Comparison of ENCODE assay signal across 1 cellular context in the genomic region with DNA sequence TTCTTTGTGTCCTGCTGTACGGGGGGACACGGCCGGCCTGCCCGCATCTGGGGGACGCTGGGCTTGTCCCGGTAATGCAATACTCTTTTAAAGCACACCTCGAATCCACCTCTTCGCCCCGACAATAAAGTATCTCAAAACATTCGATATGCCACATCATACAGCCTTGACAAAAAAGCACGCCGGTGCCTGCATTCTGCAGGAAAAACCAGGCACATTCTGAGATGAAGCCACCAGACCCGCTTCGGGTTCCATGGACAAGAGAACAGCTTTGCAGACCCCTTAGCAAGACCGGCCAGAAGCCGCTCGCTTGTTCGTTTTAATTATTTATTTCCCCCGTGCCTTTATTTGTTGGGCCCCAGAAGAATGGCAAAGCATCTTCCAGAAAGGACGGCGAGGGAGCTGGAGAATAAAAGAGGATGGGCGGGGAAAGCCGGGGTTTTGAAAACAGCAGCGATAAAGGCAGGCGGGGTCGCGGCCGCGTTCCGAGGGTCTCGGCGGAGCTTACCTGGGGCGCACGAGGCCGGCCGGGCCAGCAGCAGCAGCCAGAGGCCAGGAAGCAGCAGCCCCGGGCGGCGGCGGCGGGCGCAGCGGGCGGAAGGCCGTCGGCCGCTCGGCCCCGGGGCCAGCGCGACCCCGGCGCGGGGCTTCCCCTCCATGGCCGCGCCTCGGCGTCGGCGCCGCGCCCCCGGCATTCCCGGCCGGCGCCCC.
TF ChIP-seq lines count a peak whose summit lies in the region.

No MANE protein-coding gene starts in this region.

TF ChIP-seq in K562, 482 proteins besides CTCF, POLR2A, EP300 and RAD21 (continued from another document):
- TF ChIP-seq ZBTB40 (IDR thresholded peaks at IDR 0.05) (0 out of 2 replicates have a peak, but pooled peaks have one; percentile 19), ZBTB40 (CRISPR knock-in tag; IDR thresholded peaks at IDR 0.05) (no peak), ZBTB7A (IDR thresholded peaks at IDR 0.05; ENCODE audit: borderline replicate concordance, control insufficient read depth, low read depth, low read length) (peak; percentile 62), ZNF699 (CRISPR knock-in tag; IDR thresholded peaks at IDR 0.05; ENCODE audit: insufficient replicate concordance) (no peak), FOXK1 (CRISPR knock-in tag; IDR thresholded peaks at IDR 0.05; ENCODE audit: borderline replicate concordance) (0 out of 2 replicates have a peak, but pooled peaks have one; percentile 30), BRD4 (IDR thresholded peaks at IDR 0.05) (no peak), AFF1 (IDR thresholded peaks at IDR 0.05; ENCODE audit: low read depth in 1 of 2, partially characterized antibody in 2 of 2) (no peak), SMAD2 (IDR thresholded peaks at IDR 0.05; ENCODE audit: low read depth, low read length) (no peak), HMGN3 (IDR thresholded peaks at IDR 0.05; ENCODE audit: borderline replicate concordance, extremely low read depth, insufficient read length, low read depth, low read length) (peak; percentile 11)
- TF ChIP-seq, protein P1, sequence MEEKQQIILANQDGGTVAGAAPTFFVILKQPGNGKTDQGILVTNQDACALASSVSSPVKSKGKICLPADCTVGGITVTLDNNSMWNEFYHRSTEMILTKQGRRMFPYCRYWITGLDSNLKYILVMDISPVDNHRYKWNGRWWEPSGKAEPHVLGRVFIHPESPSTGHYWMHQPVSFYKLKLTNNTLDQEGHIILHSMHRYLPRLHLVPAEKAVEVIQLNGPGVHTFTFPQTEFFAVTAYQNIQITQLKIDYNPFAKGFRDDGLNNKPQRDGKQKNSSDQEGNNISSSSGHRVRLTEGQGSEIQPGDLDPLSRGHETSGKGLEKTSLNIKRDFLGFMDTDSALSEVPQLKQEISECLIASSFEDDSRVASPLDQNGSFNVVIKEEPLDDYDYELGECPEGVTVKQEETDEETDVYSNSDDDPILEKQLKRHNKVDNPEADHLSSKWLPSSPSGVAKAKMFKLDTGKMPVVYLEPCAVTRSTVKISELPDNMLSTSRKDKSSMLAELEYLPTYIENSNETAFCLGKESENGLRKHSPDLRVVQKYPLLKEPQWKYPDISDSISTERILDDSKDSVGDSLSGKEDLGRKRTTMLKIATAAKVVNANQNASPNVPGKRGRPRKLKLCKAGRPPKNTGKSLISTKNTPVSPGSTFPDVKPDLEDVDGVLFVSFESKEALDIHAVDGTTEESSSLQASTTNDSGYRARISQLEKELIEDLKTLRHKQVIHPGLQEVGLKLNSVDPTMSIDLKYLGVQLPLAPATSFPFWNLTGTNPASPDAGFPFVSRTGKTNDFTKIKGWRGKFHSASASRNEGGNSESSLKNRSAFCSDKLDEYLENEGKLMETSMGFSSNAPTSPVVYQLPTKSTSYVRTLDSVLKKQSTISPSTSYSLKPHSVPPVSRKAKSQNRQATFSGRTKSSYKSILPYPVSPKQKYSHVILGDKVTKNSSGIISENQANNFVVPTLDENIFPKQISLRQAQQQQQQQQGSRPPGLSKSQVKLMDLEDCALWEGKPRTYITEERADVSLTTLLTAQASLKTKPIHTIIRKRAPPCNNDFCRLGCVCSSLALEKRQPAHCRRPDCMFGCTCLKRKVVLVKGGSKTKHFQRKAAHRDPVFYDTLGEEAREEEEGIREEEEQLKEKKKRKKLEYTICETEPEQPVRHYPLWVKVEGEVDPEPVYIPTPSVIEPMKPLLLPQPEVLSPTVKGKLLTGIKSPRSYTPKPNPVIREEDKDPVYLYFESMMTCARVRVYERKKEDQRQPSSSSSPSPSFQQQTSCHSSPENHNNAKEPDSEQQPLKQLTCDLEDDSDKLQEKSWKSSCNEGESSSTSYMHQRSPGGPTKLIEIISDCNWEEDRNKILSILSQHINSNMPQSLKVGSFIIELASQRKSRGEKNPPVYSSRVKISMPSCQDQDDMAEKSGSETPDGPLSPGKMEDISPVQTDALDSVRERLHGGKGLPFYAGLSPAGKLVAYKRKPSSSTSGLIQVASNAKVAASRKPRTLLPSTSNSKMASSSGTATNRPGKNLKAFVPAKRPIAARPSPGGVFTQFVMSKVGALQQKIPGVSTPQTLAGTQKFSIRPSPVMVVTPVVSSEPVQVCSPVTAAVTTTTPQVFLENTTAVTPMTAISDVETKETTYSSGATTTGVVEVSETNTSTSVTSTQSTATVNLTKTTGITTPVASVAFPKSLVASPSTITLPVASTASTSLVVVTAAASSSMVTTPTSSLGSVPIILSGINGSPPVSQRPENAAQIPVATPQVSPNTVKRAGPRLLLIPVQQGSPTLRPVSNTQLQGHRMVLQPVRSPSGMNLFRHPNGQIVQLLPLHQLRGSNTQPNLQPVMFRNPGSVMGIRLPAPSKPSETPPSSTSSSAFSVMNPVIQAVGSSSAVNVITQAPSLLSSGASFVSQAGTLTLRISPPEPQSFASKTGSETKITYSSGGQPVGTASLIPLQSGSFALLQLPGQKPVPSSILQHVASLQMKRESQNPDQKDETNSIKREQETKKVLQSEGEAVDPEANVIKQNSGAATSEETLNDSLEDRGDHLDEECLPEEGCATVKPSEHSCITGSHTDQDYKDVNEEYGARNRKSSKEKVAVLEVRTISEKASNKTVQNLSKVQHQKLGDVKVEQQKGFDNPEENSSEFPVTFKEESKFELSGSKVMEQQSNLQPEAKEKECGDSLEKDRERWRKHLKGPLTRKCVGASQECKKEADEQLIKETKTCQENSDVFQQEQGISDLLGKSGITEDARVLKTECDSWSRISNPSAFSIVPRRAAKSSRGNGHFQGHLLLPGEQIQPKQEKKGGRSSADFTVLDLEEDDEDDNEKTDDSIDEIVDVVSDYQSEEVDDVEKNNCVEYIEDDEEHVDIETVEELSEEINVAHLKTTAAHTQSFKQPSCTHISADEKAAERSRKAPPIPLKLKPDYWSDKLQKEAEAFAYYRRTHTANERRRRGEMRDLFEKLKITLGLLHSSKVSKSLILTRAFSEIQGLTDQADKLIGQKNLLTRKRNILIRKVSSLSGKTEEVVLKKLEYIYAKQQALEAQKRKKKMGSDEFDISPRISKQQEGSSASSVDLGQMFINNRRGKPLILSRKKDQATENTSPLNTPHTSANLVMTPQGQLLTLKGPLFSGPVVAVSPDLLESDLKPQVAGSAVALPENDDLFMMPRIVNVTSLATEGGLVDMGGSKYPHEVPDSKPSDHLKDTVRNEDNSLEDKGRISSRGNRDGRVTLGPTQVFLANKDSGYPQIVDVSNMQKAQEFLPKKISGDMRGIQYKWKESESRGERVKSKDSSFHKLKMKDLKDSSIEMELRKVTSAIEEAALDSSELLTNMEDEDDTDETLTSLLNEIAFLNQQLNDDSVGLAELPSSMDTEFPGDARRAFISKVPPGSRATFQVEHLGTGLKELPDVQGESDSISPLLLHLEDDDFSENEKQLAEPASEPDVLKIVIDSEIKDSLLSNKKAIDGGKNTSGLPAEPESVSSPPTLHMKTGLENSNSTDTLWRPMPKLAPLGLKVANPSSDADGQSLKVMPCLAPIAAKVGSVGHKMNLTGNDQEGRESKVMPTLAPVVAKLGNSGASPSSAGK (IDR thresholded peaks at IDR 0.05), result no peak
- TF ChIP-seq, protein P2, sequence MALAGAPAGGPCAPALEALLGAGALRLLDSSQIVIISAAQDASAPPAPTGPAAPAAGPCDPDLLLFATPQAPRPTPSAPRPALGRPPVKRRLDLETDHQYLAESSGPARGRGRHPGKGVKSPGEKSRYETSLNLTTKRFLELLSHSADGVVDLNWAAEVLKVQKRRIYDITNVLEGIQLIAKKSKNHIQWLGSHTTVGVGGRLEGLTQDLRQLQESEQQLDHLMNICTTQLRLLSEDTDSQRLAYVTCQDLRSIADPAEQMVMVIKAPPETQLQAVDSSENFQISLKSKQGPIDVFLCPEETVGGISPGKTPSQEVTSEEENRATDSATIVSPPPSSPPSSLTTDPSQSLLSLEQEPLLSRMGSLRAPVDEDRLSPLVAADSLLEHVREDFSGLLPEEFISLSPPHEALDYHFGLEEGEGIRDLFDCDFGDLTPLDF (CRISPR knock-in tag; IDR thresholded peaks at IDR 0.05), result no peak
